In genomic region chr21:34202553-34203332, GRCh38 we compare ENCODE assay signal across 7 cellular contexts.
A peak's percentile ranks its signal among the peaks of the same experiment; 100 is the strongest.
DNase-seq lines count a peak whose midpoint lies in the region; ATAC-seq, FAIRE-seq and TF ChIP-seq lines count a peak whose summit lies in the region.

No MANE protein-coding gene starts in this region.

- H3K9me3 ChIP-seq in IMR-90 (ENCODE audit: control insufficient read depth, insufficient read depth, low read length), result no peaks in the 10 kb centered on the region
- no peaks in the 10 kb centered on the region for H3K9me3 ChIP-seq in smooth muscle cell (replicated peaks; ENCODE audit: low read depth)
- H3K9me3 ChIP-seq in PC-9 (ENCODE audit: insufficient read depth, low read depth), result no peaks in the 10 kb centered on the region

- H3K4ac ChIP-seq in IMR-90 (ENCODE audit: low read depth, low read length), result peak overlapping the region; percentile 57; the same call in 1 of the 2 replicates

- BruUV-seq in IMR-90 (replicated peaks; lab: Mats Ljungman, UMichigan), result no TSS peak
- no TSS peak for BruUV-seq in PC-9 (replicated peaks; lab: Mats Ljungman, UMichigan)

- no peak overlapping the region for H3K4me3 ChIP-seq in IMR-90 (ENCODE audit: insufficient read depth, low read depth, low read length)
- peak overlapping the region; percentile 57 for H3K4me3 ChIP-seq in smooth muscle cell
- no peak overlapping the region for H3K4me3 ChIP-seq in PC-9

- H3K4me1 ChIP-seq in IMR-90 (ENCODE audit: control insufficient read depth, insufficient read depth, low read length), result peaks cover 15% of the 10 kb centered on the region
- H3K4me1 ChIP-seq in smooth muscle cell (ENCODE audit: low read depth), result peaks cover 49% of the 10 kb centered on the region
- H3K4me1 ChIP-seq in PC-9 (replicated peaks; ENCODE audit: insufficient read depth), result no peaks in the 10 kb centered on the region

- CTCF ChIA-PET in IMR-90 (lab: Yijun Ruan, JAX) (interaction anchor here (0.6 to 1.5 kb wide), 9 partner anchors 47 to 279 kb away, joined by 3 to 5 read pairs (median 3); no protein-coding TSS in a partner anchor), PC-9 (lab: Charles Lee) (no interaction called here)

- TF ChIP-seq RAD21 in IMR-90 (IDR thresholded peaks at IDR 0.05; ENCODE audit: low read length), result no peak

- no peaks in the 10 kb centered on the region for H3K9me2 ChIP-seq in PC-9 (ENCODE audit: insufficient read depth)

- TF ChIP-seq CTCF in IMR-90 (conservative IDR thresholded peaks at IDR 0.05; ENCODE audit: low read depth, low read length) (no peak), smooth muscle cell (IDR thresholded peaks at IDR 0.05; ENCODE audit: borderline replicate concordance, insufficient read depth, poor library complexity, severe bottlenecking) (no peak), PC-9 (conservative IDR thresholded peaks at IDR 0.05) (no peak)

- no peaks in the 10 kb centered on the region for H3K27me3 Mint-ChIP-seq in activated T-helper 2 cell treated with anti-CD3 and anti-CD28 coated beads, Interferon-gamma antibody, Interleukin-2, Interleukin-4, amounts not matched to agents 10 μg/mL and 5 μg/mL and 100 μg/mL, durations not matched to agents 14 hours and 24 hours and 36 hours (ENCODE audit: low read depth)
- H3K27me3 Mint-ChIP-seq in immature natural killer cell (ENCODE audit: low read depth in 3 of 3), result peaks cover 6 to 13% (median 11%) of the 10 kb centered on the region in 3 donors

- peak overlapping the region; percentile 90 for H3K27ac Mint-ChIP-seq in activated T-helper 2 cell treated with anti-CD3 and anti-CD28 coated beads, Interferon-gamma antibody, Interleukin-2, Interleukin-4, amounts not matched to agents 10 μg/mL and 5 μg/mL and 100 μg/mL, durations not matched to agents 14 hours and 24 hours and 36 hours
- H3K27ac Mint-ChIP-seq in immature natural killer cell, result peak overlapping the region in 3 of 6 donors; percentile 62 to 73 (median 68)

- peak overlapping the region; percentile 36; the same call in 1 of the 2 replicates for H2AK5ac ChIP-seq in IMR-90 (ENCODE audit: low read depth, low read length)

- H2AFZ ChIP-seq in IMR-90 (replicated peaks; ENCODE audit: low read length, poor library complexity), result peak overlapping the region; percentile 93
- peak overlapping the region; percentile 80 for H2AFZ ChIP-seq in smooth muscle cell (ENCODE audit: low read depth)
- no peak overlapping the region for H2AFZ ChIP-seq in PC-9

- H4K20me1 ChIP-seq in IMR-90 (ENCODE audit: insufficient read depth, low read length) (no peaks in the 10 kb centered on the region), smooth muscle cell (ENCODE audit: low read depth) (no peaks in the 10 kb centered on the region), PC-9 (ENCODE audit: insufficient read depth) (no peaks in the 10 kb centered on the region)

- DNase-seq in IMR-90 (no peak), immature natural killer cell (peak in 1 of 3 donors; percentile 12), smooth muscle cell (lab: John Stamatoyannopoulos, UW; ENCODE audit: unreplicated experiment) (peak; percentile 44), PC-9 (no peak), NCI-H187 (lab: John Stamatoyannopoulos, UW) (no peak), H54 (ENCODE audit: insufficient read length, low spot score) (no peak)
- DNase-seq in activated T-helper 2 cell treated with anti-CD3 and anti-CD28 coated beads, Interferon-gamma antibody, Interleukin-2, Interleukin-4, amounts not matched to agents 10 μg/mL and 5 μg/mL and 100 μg/mL, durations not matched to agents 14 hours and 24 hours and 36 hours (ENCODE audit: low spot score), result no peak

- H4K91ac ChIP-seq in IMR-90 (ENCODE audit: insufficient read depth, low read depth, low read length), result no peak overlapping the region

- no peak for FAIRE-seq in H54 (lab: Jason Lieb, UNC)

- peak overlapping the region; percentile 77 for H3K4me3 Mint-ChIP-seq in activated T-helper 2 cell treated with anti-CD3 and anti-CD28 coated beads, Interferon-gamma antibody, Interleukin-2, Interleukin-4, amounts not matched to agents 10 μg/mL and 5 μg/mL and 100 μg/mL, durations not matched to agents 14 hours and 24 hours and 36 hours (ENCODE audit: low read depth)
- H3K4me3 Mint-ChIP-seq in immature natural killer cell, result peak overlapping the region; percentile 83 to 91 (median 85)

- H3K27me3 ChIP-seq in IMR-90 (ENCODE audit: control insufficient read depth, insufficient read depth, low read length), result no peaks in the 10 kb centered on the region; the same call in 1 of the 2 replicates
- H3K27me3 ChIP-seq in smooth muscle cell (ENCODE audit: low read depth), result no peaks in the 10 kb centered on the region
- H3K27me3 ChIP-seq in PC-9 (ENCODE audit: insufficient read depth, low read depth), result no peaks in the 10 kb centered on the region

- H3K4me2 ChIP-seq in IMR-90 (ENCODE audit: low read depth, low read length) (peak overlapping the region; percentile 95), smooth muscle cell (peak overlapping the region; percentile 91), PC-9 (no peak overlapping the region)

- H3K14ac ChIP-seq in IMR-90 (replicated peaks; ENCODE audit: low read depth, low read length), result peak overlapping the region; percentile 48; the same call in 1 of the 2 replicates

- in situ Hi-C loops in IMR-90 (cut with MboI; ENCODE audit: low sequenced_read_pairs), result no loop called here

- ATAC-seq in IMR-90 (ENCODE audit: low read depth), result no peak

- POLR2A ChIA-PET in IMR-90 (lab: Charles Lee; ENCODE audit: unreplicated experiment), result interaction anchor here (0.6 kb wide), 3 partner anchors 119 to 711 kb away, joined by 5 to 13 read pairs (median 8); partner anchors contain the start of gene DNAJC28
- POLR2A ChIA-PET in PC-9 (lab: Charles Lee; ENCODE audit: unreplicated experiment), result no interaction called here

- H3K27ac ChIP-seq in IMR-90 (ENCODE audit: insufficient read depth, low read length), result no peak overlapping the region
- peak overlapping the region; percentile 55 for H3K27ac ChIP-seq in smooth muscle cell (ENCODE audit: low read depth)
- no peak overlapping the region for H3K27ac ChIP-seq in PC-9

- TF ChIP-seq POLR2A in IMR-90 (IDR thresholded peaks at IDR 0.05; ENCODE audit: low read depth, low read length), result no peak
- TF ChIP-seq POLR2A in H54 (IDR thresholded peaks at IDR 0.05; ENCODE audit: low read depth, low read length), result no peak

- intact Hi-C loops in IMR-90 (cut with micrococcal nuclease) (loop anchor here (1.0 to 5.0 kb wide), 4 partner anchors 75 to 278 kb away; partner anchors contain the start of genes MRPS6 and SLC5A3), PC-9 (cut with micrococcal nuclease; ENCODE audit: unreplicated experiment) (loop anchor here (10.0 kb wide), 1 partner anchor 128 kb away; the partner anchor contains the start of genes MRPS6 and SLC5A3)
- intact Hi-C loops in activated T-helper 2 cell treated with anti-CD3 and anti-CD28 coated beads, Interferon-gamma antibody, Interleukin-2, Interleukin-4, amounts not matched to agents 10 μg/mL and 5 μg/mL and 100 μg/mL, durations not matched to agents 14 hours and 24 hours and 36 hours (cut with micrococcal nuclease), result no loop called here

- peak overlapping the region; percentile 91 for H3K23ac ChIP-seq in IMR-90 (ENCODE audit: low read depth, low read length)

- no peak overlapping the region for H3K9ac ChIP-seq in IMR-90 (ENCODE audit: low read depth, low read length)
- peak overlapping the region; percentile 50 for H3K9ac ChIP-seq in smooth muscle cell (ENCODE audit: low read depth)

- peaks cover 9% of the 10 kb centered on the region for H3F3A ChIP-seq in smooth muscle cell (ENCODE audit: low read depth)
- no peaks in the 10 kb centered on the region for H3F3A ChIP-seq in PC-9 (ENCODE audit: insufficient read depth, low read depth)

- H4K8ac ChIP-seq in IMR-90 (ENCODE audit: low read depth in 2 of 2, low read length in 2 of 2), result peak overlapping the region in 1 of 2 experiments; percentile 2; a peak in 1 of 4 replicates

- H3K18ac ChIP-seq in IMR-90 (ENCODE audit: low read depth, low read length), result no peak overlapping the region

- H4K5ac ChIP-seq in IMR-90 (ENCODE audit: low read depth, low read length), result no peak overlapping the region; the same call in 1 of the 2 replicates

- no peak overlapping the region for H2BK5ac ChIP-seq in IMR-90 (ENCODE audit: low read depth, low read length, poor library complexity, severe bottlenecking)

- no peaks in the 10 kb centered on the region for H3K79me1 ChIP-seq in IMR-90 (ENCODE audit: low read depth in 1 of 2, low read length in 2 of 2)

- H3K79me2 ChIP-seq in smooth muscle cell (ENCODE audit: low read depth) (no peaks in the 10 kb centered on the region), PC-9 (ENCODE audit: low read depth) (no peaks in the 10 kb centered on the region)

- dilution Hi-C loops in IMR-90 (cut with HindIII; ENCODE audit: low sequenced_read_pairs, unreplicated experiment), result no loop called here

- H2BK15ac ChIP-seq in IMR-90 (ENCODE audit: low read depth, low read length), result peak overlapping the region; percentile 31; the same call in 1 of the 3 replicates

- no peak overlapping the region for H3K56ac ChIP-seq in IMR-90 (ENCODE audit: extremely low read depth, insufficient read depth, low read length)

- no peaks in the 10 kb centered on the region for H3K9me1 ChIP-seq in IMR-90 (ENCODE audit: insufficient read depth, low read length)

- no peak overlapping the region for H2BK20ac ChIP-seq in IMR-90 (ENCODE audit: low read depth, low read length)

- H3K36me3 ChIP-seq in IMR-90 (ENCODE audit: control insufficient read depth, insufficient read depth, low read length), result no peaks in the 10 kb centered on the region
- H3K36me3 ChIP-seq in smooth muscle cell (ENCODE audit: low read depth), result no peaks in the 10 kb centered on the region
- no peaks in the 10 kb centered on the region for H3K36me3 ChIP-seq in PC-9 (ENCODE audit: low read depth)

- no peaks in the 10 kb centered on the region for H3K36me3 Mint-ChIP-seq in activated T-helper 2 cell treated with anti-CD3 and anti-CD28 coated beads, Interferon-gamma antibody, Interleukin-2, Interleukin-4, amounts not matched to agents 10 μg/mL and 5 μg/mL and 100 μg/mL, durations not matched to agents 14 hours and 24 hours and 36 hours (ENCODE audit: low read depth)
- H3K36me3 Mint-ChIP-seq in immature natural killer cell, result no peaks in the 10 kb centered on the region

- 67% methylated on average over 3 of the region's 24 CpGs; no CpG with 5 or more reads in 1 of the 2 experiments for WGBS in IMR-90 (ENCODE audit: extremely low coverage in 2 of 2, insufficient read length in 1 of 2), 2 experiments
- 11% methylated on average over 23 of the region's 24 CpGs for whole genome bisulfite sequencing in smooth muscle cell (ENCODE audit: low lambda C conversion rate)

- H2AK9ac ChIP-seq in IMR-90 (replicated peaks; ENCODE audit: low read depth, low read length, poor library complexity), result no peak overlapping the region

- no peaks in the 10 kb centered on the region for H3K9me3 Mint-ChIP-seq in activated T-helper 2 cell treated with anti-CD3 and anti-CD28 coated beads, Interferon-gamma antibody, Interleukin-2, Interleukin-4, amounts not matched to agents 10 μg/mL and 5 μg/mL and 100 μg/mL, durations not matched to agents 14 hours and 24 hours and 36 hours
- peaks cover 0 to 2% (median 0%) of the 10 kb centered on the region in 6 donors for H3K9me3 Mint-ChIP-seq in immature natural killer cell

- H3K4me1 Mint-ChIP-seq in activated T-helper 2 cell treated with anti-CD3 and anti-CD28 coated beads, Interferon-gamma antibody, Interleukin-2, Interleukin-4, amounts not matched to agents 10 μg/mL and 5 μg/mL and 100 μg/mL, durations not matched to agents 14 hours and 24 hours and 36 hours (ENCODE audit: low read depth), result peaks cover 63% of the 10 kb centered on the region
- peaks cover 48 to 58% of the 10 kb centered on the region in 2 donors for H3K4me1 Mint-ChIP-seq in immature natural killer cell

- H2BK120ac ChIP-seq in IMR-90 (ENCODE audit: low read depth, low read length), result peak overlapping the region; percentile 39
